Comparison of ENCODE assay signal across 10 cellular contexts in genomic region chr6:133707456-133707855, GRCh38.
DNase-seq lines count a peak whose midpoint lies in the region; ATAC-seq and TF ChIP-seq lines count a peak whose summit lies in the region.
"Had no signal": no experiment of that assay in that cellular context is flagged by ENCODE, and none has a peak within 500 bp of the region (broad histone marks: within the 10 kb centered on the region; RNA-seq: fewer than 3 reads in every experiment).

No MANE protein-coding gene starts in this region.

- no peaks in the 10 kb centered on the region for H3K4me1 ChIP-seq in neural progenitor cell

- H3K27ac Mint-ChIP-seq in activated CD4-positive, alpha-beta memory T cell treated with anti-CD3 and anti-CD28 coated beads for 36 hours = no peak overlapping the region
- H3K27ac Mint-ChIP-seq in neural progenitor cell = no peak overlapping the region
- no peak overlapping the region for H3K27ac Mint-ChIP-seq in activated T-cell treated with anti-CD3 and anti-CD28 coated beads, Interleukin-2, amount 50 U/mL, for 24 hours

- no peak for TF ChIP-seq CTCF in neural progenitor cell (IDR thresholded peaks at IDR 0.05)

- no peaks in the 10 kb centered on the region for H3K36me3 ChIP-seq in neural progenitor cell

- CTCF ChIA-PET in activated CD4-positive, alpha-beta memory T cell treated with anti-CD3 and anti-CD28 coated beads for 36 hours (lab: Charles Lee) = no interaction called here

- no peak overlapping the region for H3K4me2 ChIP-seq in neural progenitor cell

- no peaks in the 10 kb centered on the region for H3K27me3 Mint-ChIP-seq in activated CD4-positive, alpha-beta memory T cell treated with anti-CD3 and anti-CD28 coated beads for 36 hours
- no peaks in the 10 kb centered on the region for H3K27me3 Mint-ChIP-seq in neural progenitor cell (ENCODE audit: insufficient read depth, low read depth)
- peaks cover 10% of the 10 kb centered on the region for H3K27me3 Mint-ChIP-seq in activated T-cell treated with anti-CD3 and anti-CD28 coated beads, Interleukin-2, amount 50 U/mL, for 24 hours

- POLR2A ChIA-PET in activated CD4-positive, alpha-beta memory T cell treated with anti-CD3 and anti-CD28 coated beads for 36 hours (lab: Charles Lee) = no interaction called here

- no peak overlapping the region for H3K4me3 ChIP-seq in neural progenitor cell
- H3K4me3 ChIP-seq: coronary artery had no signal

- DNase-seq in NCI-H2107 treated with DMSO at 0.1 percent for 48 hours (lab: John Stamatoyannopoulos, UW; ENCODE audit: unreplicated experiment) (peak; percentile 44), NCI-H2107 (lab: John Stamatoyannopoulos, UW) (no peak), neural progenitor cell (ENCODE audit: low spot score) (peak; percentile 11), 8988T (no peak)
- DNase-seq in activated CD4-positive, alpha-beta memory T cell treated with anti-CD3 and anti-CD28 coated beads for 36 hours = peak; percentile 11
- DNase-seq in activated T-cell treated with anti-CD3 and anti-CD28 coated beads, Interleukin-2, amount 50 U/mL, for 24 hours = no peak
- DNase-seq: NCI-H2227 treated with DMSO at 0.1 percent for 48 hours had no signal

- no peaks in the 10 kb centered on the region for H3K4me1 Mint-ChIP-seq in activated CD4-positive, alpha-beta memory T cell treated with anti-CD3 and anti-CD28 coated beads for 36 hours (ENCODE audit: low read depth)
- H3K4me1 Mint-ChIP-seq in neural progenitor cell = no peaks in the 10 kb centered on the region
- H3K4me1 Mint-ChIP-seq in activated T-cell treated with anti-CD3 and anti-CD28 coated beads, Interleukin-2, amount 50 U/mL, for 24 hours (ENCODE audit: low read depth) = peaks cover 2% of the 10 kb centered on the region

- peak; percentile 62 for ATAC-seq in HG03378 (IDR thresholded peaks at IDR 0.05; ENCODE audit: unreplicated experiment)
- no peak for ATAC-seq in GM21825 (IDR thresholded peaks at IDR 0.05; ENCODE audit: unreplicated experiment)

- H3K9me3 ChIP-seq in neural progenitor cell (ENCODE audit: low read depth) = no peaks in the 10 kb centered on the region

- peaks cover 2% of the 10 kb centered on the region for H3K9me3 Mint-ChIP-seq in activated CD4-positive, alpha-beta memory T cell treated with anti-CD3 and anti-CD28 coated beads for 36 hours
- H3K9me3 Mint-ChIP-seq in neural progenitor cell = no peaks in the 10 kb centered on the region
- H3K9me3 Mint-ChIP-seq in activated T-cell treated with anti-CD3 and anti-CD28 coated beads, Interleukin-2, amount 50 U/mL, for 24 hours = no peaks in the 10 kb centered on the region

- no peak overlapping the region for H2AFZ ChIP-seq in neural progenitor cell (replicated peaks)

- H3F3A ChIP-seq in neural progenitor cell (ENCODE audit: low read depth) = no peaks in the 10 kb centered on the region

- H3K27ac ChIP-seq in neural progenitor cell = no peak overlapping the region
- H3K27ac ChIP-seq: coronary artery had no signal

- no peaks in the 10 kb centered on the region for H3K36me3 Mint-ChIP-seq in activated CD4-positive, alpha-beta memory T cell treated with anti-CD3 and anti-CD28 coated beads for 36 hours
- no peaks in the 10 kb centered on the region for H3K36me3 Mint-ChIP-seq in neural progenitor cell
- H3K36me3 Mint-ChIP-seq in activated T-cell treated with anti-CD3 and anti-CD28 coated beads, Interleukin-2, amount 50 U/mL, for 24 hours (ENCODE audit: low read depth) = no peaks in the 10 kb centered on the region

- H3K27me3 ChIP-seq in neural progenitor cell = no peaks in the 10 kb centered on the region

- intact Hi-C loops in activated CD4-positive, alpha-beta memory T cell treated with anti-CD3 and anti-CD28 coated beads for 36 hours (cut with micrococcal nuclease) = no loop called here

- H3K9ac ChIP-seq in neural progenitor cell = no peak overlapping the region

- no peak overlapping the region for H3K4me3 Mint-ChIP-seq in activated CD4-positive, alpha-beta memory T cell treated with anti-CD3 and anti-CD28 coated beads for 36 hours
- no peak overlapping the region for H3K4me3 Mint-ChIP-seq in neural progenitor cell
- H3K4me3 Mint-ChIP-seq in activated T-cell treated with anti-CD3 and anti-CD28 coated beads, Interleukin-2, amount 50 U/mL, for 24 hours = no peak overlapping the region

- H4K20me1 ChIP-seq in neural progenitor cell (ENCODE audit: low read depth) = no peaks in the 10 kb centered on the region

- no peaks in the 10 kb centered on the region for H3K79me2 ChIP-seq in neural progenitor cell (ENCODE audit: low read depth)

Comparison
In these comparisons a context has a peak if more than half of its experiments do, and no peak if none do; other contexts are left out.
1. DNase-seq: peak in NCI-H2107 treated with DMSO at 0.1 percent for 48 hours (single experiment), activated CD4-positive, alpha-beta memory T cell treated with anti-CD3 and anti-CD28 coated beads for 36 hours (single experiment) and neural progenitor cell (single experiment); none in NCI-H2107 (single experiment), 8988T (single experiment) and activated T-cell treated with anti-CD3 and anti-CD28 coated beads, Interleukin-2, amount 50 U/mL, for 24 hours (single experiment).